18 cellular contexts compared by ENCODE assay signal in genomic region chr9:42388846-42389245, GRCh38.
DNase-seq lines count a peak whose midpoint lies in the region; ATAC-seq and TF ChIP-seq lines count a peak whose summit lies in the region.
"Had no signal": no experiment of that assay in that cellular context is flagged by ENCODE, and none has a peak within 500 bp of the region (broad histone marks: within the 10 kb centered on the region; RNA-seq: fewer than 3 reads in every experiment).

No MANE protein-coding gene starts in this region.

- H3K4me3 Mint-ChIP-seq in GM23338, result no peak overlapping the region
- H3K4me3 Mint-ChIP-seq in stimulated activated effector memory CD8-positive, alpha-beta T cell treated with anti-CD3 and anti-CD28 coated beads, Interleukin-12 subunit alpha, Interleukin-12 subunit beta, amount 100 ng/mL, for 72 hours, result no peak overlapping the region
- no peak overlapping the region for H3K4me3 Mint-ChIP-seq in immature natural killer cell
- H3K4me3 Mint-ChIP-seq: CD4-positive, alpha-beta memory T cell had no signal

- DNase-seq in AG20443 (ENCODE audit: low spot score) (peak; percentile 12), GM23338 (ENCODE audit: low spot score) (no peak), immature natural killer cell (no peak)
- no peak for DNase-seq in stimulated activated effector memory CD8-positive, alpha-beta T cell treated with anti-CD3 and anti-CD28 coated beads, Interleukin-12 subunit alpha, Interleukin-12 subunit beta, amount 100 ng/mL, for 72 hours (ENCODE audit: low spot score in 2 of 2)
- DNase-seq in stimulated activated naive CD4-positive, alpha-beta T cell (lab: John Stamatoyannopoulos, UW), result no peak
- DNase-seq: ACHN; BE2C; CD4-positive, alpha-beta memory T cell; DND-41; GDM1; HCEC 1CT; MV-4-11; NCI-H1436; NCI-H2029 treated with DMSO at 0.1 percent for 48 hours; NCI-H524; SHP77 had no signal

- peaks cover 7% of the 10 kb centered on the region; the same call in 1 of the 2 replicates for H3K9me2 ChIP-seq in GM23338 (ENCODE audit: insufficient read depth)

- no peak overlapping the region for H3K4me3 ChIP-seq in GM23338

- H3K9me3 Mint-ChIP-seq in GM23338 (peaks cover 5% of the 10 kb centered on the region), immature natural killer cell (peaks cover 0 to 9% (median 1%) of the 10 kb centered on the region in 6 donors)
- no peaks in the 10 kb centered on the region for H3K9me3 Mint-ChIP-seq in stimulated activated effector memory CD8-positive, alpha-beta T cell treated with anti-CD3 and anti-CD28 coated beads, Interleukin-12 subunit alpha, Interleukin-12 subunit beta, amount 100 ng/mL, for 72 hours

- H3K79me2 ChIP-seq in GM23338 (replicated peaks; ENCODE audit: insufficient read depth), result no peaks in the 10 kb centered on the region

- no peaks in the 10 kb centered on the region for H3K27me3 Mint-ChIP-seq in GM23338 (ENCODE audit: insufficient read depth, low read depth, poor library complexity)
- peaks cover 0 to 1% (median 0%) of the 10 kb centered on the region in 3 donors for H3K27me3 Mint-ChIP-seq in immature natural killer cell (ENCODE audit: low read depth in 3 of 3)
- H3K27me3 Mint-ChIP-seq: CD4-positive, alpha-beta memory T cell had no signal

- no peak overlapping the region for H3K27ac ChIP-seq in GM23338 (ENCODE audit: low read depth)

- H3K36me3 Mint-ChIP-seq in GM23338 (ENCODE audit: low read depth) (no peaks in the 10 kb centered on the region), immature natural killer cell (no peaks in the 10 kb centered on the region)
- no peaks in the 10 kb centered on the region for H3K36me3 Mint-ChIP-seq in stimulated activated effector memory CD8-positive, alpha-beta T cell treated with anti-CD3 and anti-CD28 coated beads, Interleukin-12 subunit alpha, Interleukin-12 subunit beta, amount 100 ng/mL, for 72 hours
- H3K36me3 Mint-ChIP-seq: CD4-positive, alpha-beta memory T cell had no signal

- H3K36me3 ChIP-seq in GM23338 (ENCODE audit: insufficient read depth), result no peaks in the 10 kb centered on the region
- H3K36me3 ChIP-seq: BE2C had no signal

- H3K4me1 Mint-ChIP-seq in GM23338 (no peaks in the 10 kb centered on the region), immature natural killer cell (no peaks in the 10 kb centered on the region)
- H3K4me1 Mint-ChIP-seq in stimulated activated effector memory CD8-positive, alpha-beta T cell treated with anti-CD3 and anti-CD28 coated beads, Interleukin-12 subunit alpha, Interleukin-12 subunit beta, amount 100 ng/mL, for 72 hours, result no peaks in the 10 kb centered on the region
- H3K4me1 Mint-ChIP-seq: CD4-positive, alpha-beta memory T cell had no signal

- no peak overlapping the region for H3K4me2 ChIP-seq in GM23338

- H3K27me3 ChIP-seq in GM23338 (ENCODE audit: insufficient read depth), result no peaks in the 10 kb centered on the region
- H3K27me3 ChIP-seq: BE2C had no signal

- no peaks in the 10 kb centered on the region for H3K4me1 ChIP-seq in GM23338 (ENCODE audit: insufficient read depth)
- H3K4me1 ChIP-seq: BE2C had no signal

- no peak for ATAC-seq in GM23338
- ATAC-seq in esophagus mucosa, result peak; percentile 24
- peak; percentile 2 for ATAC-seq in stimulated activated effector memory CD8-positive, alpha-beta T cell treated with anti-CD3 and anti-CD28 coated beads, Interleukin-12 subunit alpha, Interleukin-12 subunit beta, amount 100 ng/mL, for 72 hours
- no peak for ATAC-seq in GM19328 (IDR thresholded peaks at IDR 0.05; ENCODE audit: unreplicated experiment)

- no peak overlapping the region for H3K27ac Mint-ChIP-seq in GM23338
- H3K27ac Mint-ChIP-seq in stimulated activated effector memory CD8-positive, alpha-beta T cell treated with anti-CD3 and anti-CD28 coated beads, Interleukin-12 subunit alpha, Interleukin-12 subunit beta, amount 100 ng/mL, for 72 hours, result no peak overlapping the region
- H3K27ac Mint-ChIP-seq in immature natural killer cell, result no peak overlapping the region
- H3K27ac Mint-ChIP-seq: CD4-positive, alpha-beta memory T cell had no signal

- 0 out of 2 replicates have a peak, but pooled peaks cover 4% of the 10 kb centered on the region for H3F3A ChIP-seq in GM23338 (replicated peaks; ENCODE audit: low read depth)

- H2AFZ ChIP-seq in GM23338, result peak overlapping the region; percentile 82

- H4K20me1 ChIP-seq in GM23338 (replicated peaks; ENCODE audit: insufficient read depth), result no peaks in the 10 kb centered on the region

- TF ChIP-seq CTCF in GM23338 (conservative IDR thresholded peaks at IDR 0.05; ENCODE audit: low read depth in 2 of 2), result no peak

TF ChIP-seq in GM23338, 12 proteins besides CTCF, POLR2A, EP300 and RAD21 (continues in another document):
- TF ChIP-seq EZH2phosphoT487 (IDR thresholded peaks at IDR 0.05; ENCODE audit: unreplicated experiment), result no peak
- no peak for TF ChIP-seq JUNB (IDR thresholded peaks at IDR 0.05; ENCODE audit: unreplicated experiment)
- no peak for TF ChIP-seq CREB1 (CRISPR knock-in tag; IDR thresholded peaks at IDR 0.05; ENCODE audit: low read depth)
- no peak for TF ChIP-seq ZNF114 (CRISPR knock-in tag; IDR thresholded peaks at IDR 0.05)
- no peak for TF ChIP-seq EZH2 (IDR thresholded peaks at IDR 0.05; ENCODE audit: low read depth, unreplicated experiment)
- no peak for TF ChIP-seq REST (IDR thresholded peaks at IDR 0.05; ENCODE audit: unreplicated experiment)
- TF ChIP-seq POLR2AphosphoS5 (IDR thresholded peaks at IDR 0.05; ENCODE audit: low read depth), result no peak
- no peak for TF ChIP-seq ETS1 (IDR thresholded peaks at IDR 0.05)
- no peak for TF ChIP-seq NANOG (IDR thresholded peaks at IDR 0.05; ENCODE audit: borderline replicate concordance)
- no peak for TF ChIP-seq STAT1 (IDR thresholded peaks at IDR 0.05; ENCODE audit: unreplicated experiment)
- no peak for TF ChIP-seq ZNF331 (CRISPR knock-in tag; IDR thresholded peaks at IDR 0.05; ENCODE audit: low read depth)

Comparison
In these comparisons a context has a peak if more than half of its experiments do, and no peak if none do; other contexts are left out.
1. ATAC-seq: peak in esophagus mucosa (single experiment) and stimulated activated effector memory CD8-positive, alpha-beta T cell treated with anti-CD3 and anti-CD28 coated beads, Interleukin-12 subunit alpha, Interleukin-12 subunit beta, amount 100 ng/mL, for 72 hours (single experiment); none in GM23338 (single experiment) and GM19328 (single experiment).